Comparison of ENCODE assay signal across 8 cellular contexts in genomic region chr1:26280333-26281042, GRCh38. TPM values are rescaled to one million over a fixed set of nuclear protein-coding genes. Genes with fewer than 3 reads are reported as not detected.
DNase-seq lines count a peak whose midpoint lies in the region; ATAC-seq, FAIRE-seq and TF ChIP-seq lines count a peak whose summit lies in the region.

No MANE protein-coding gene starts in this region.

- peak overlapping the region; percentile 84; the same call in 1 of the 2 replicates for H4K8ac ChIP-seq in H1 (ENCODE audit: extremely low read depth, insufficient read depth, low read length)

- no peak overlapping the region for H3K14ac ChIP-seq in H1 (ENCODE audit: insufficient read length)

- H3K9me3 Mint-ChIP-seq in naive thymus-derived CD4-positive, alpha-beta T cell, result peaks cover 0 to 2% (median 0%) of the 10 kb centered on the region in 11 donors

- peak overlapping the region; percentile 54 for H4K5ac ChIP-seq in H1 (ENCODE audit: insufficient read length, low read depth, low read length)

- H3K27me3 ChIP-seq in SK-N-SH (ENCODE audit: insufficient read depth), result no peaks in the 10 kb centered on the region
- no peaks in the 10 kb centered on the region for H3K27me3 ChIP-seq in H1 (replicated peaks in 1 of 4; ENCODE audit: control insufficient read depth in 3 of 4, extremely low read depth in 1 of 4, insufficient read depth in 3 of 4, low read length in 3 of 4)
- H3K27me3 ChIP-seq in naive thymus-derived CD4-positive, alpha-beta T cell (ENCODE audit: control insufficient read depth in 2 of 2, insufficient read depth in 2 of 2, low read length in 2 of 2), result no peaks in the 10 kb centered on the region

- peak overlapping the region; percentile 81 for H3K9ac ChIP-seq in SK-N-SH
- peak overlapping the region in 3 of 4 experiments; percentile 50 to 54 (median 53); a peak in 5 of 7 replicates for H3K9ac ChIP-seq in H1 (replicated peaks in 1 of 4; ENCODE audit: extremely low read depth in 1 of 4, low read depth in 3 of 4, low read length in 3 of 4)

- peak overlapping the region; percentile 11 for H4K91ac ChIP-seq in H1 (replicated peaks; ENCODE audit: insufficient read length, low read length)

- ATAC-seq in naive thymus-derived CD4-positive, alpha-beta T cell, result no peak
- no peak for ATAC-seq in HG03280 (IDR thresholded peaks at IDR 0.05; ENCODE audit: unreplicated experiment)

- CTCF ChIA-PET in SK-N-SH (lab: Yijun Ruan, JAX) (interaction anchor here (1.0 to 9.5 kb wide), 17 partner anchors 9 to 176 kb away, joined by 3 to 204 read pairs (median 6); partner anchors contain the start of genes CD52, CEP85, UBXN11 and ZNF593OS), H1 (lab: Charles Lee; ENCODE audit: partially characterized antibody) (interaction anchor here (1.2 to 39.7 kb wide), 14 partner anchors 10 to 229 kb away, joined by 3 to 1530 read pairs (median 4); partner anchors contain the start of genes CATSPER4, CD52, CEP85 and UBXN11)
- CTCF ChIA-PET in naive thymus-derived CD4-positive, alpha-beta T cell (lab: Charles Lee), result interaction anchor here (0.9 to 17.9 kb wide), 8 partner anchors 8 to 84 kb away, joined by 3 to 541 read pairs (median 5); partner anchors contain the start of gene CD52

- H3K4me2 ChIP-seq in SK-N-SH (peak overlapping the region; percentile 95), H1 (ENCODE audit: insufficient read depth in 1 of 2, low read depth in 2 of 2, low read length in 2 of 2) (peak overlapping the region; percentile 60 to 88)

- H3K4ac ChIP-seq in H1 (replicated peaks; ENCODE audit: insufficient read length, low read depth, low read length), result peak overlapping the region; percentile 79

- peak overlapping the region; percentile 91 for H3K27ac ChIP-seq in 22Rv1
- peak overlapping the region; percentile 76 to 87 for H3K27ac ChIP-seq in SK-N-SH (ENCODE audit: low read depth in 2 of 2, low read length in 1 of 2)
- 0 out of 2 replicates have a peak overlapping the region, but pooled peaks have one; percentile 26 for H3K27ac ChIP-seq in H1 (ENCODE audit: low read depth, low read length)
- peak overlapping the region; percentile 86 for H3K27ac ChIP-seq in naive thymus-derived CD4-positive, alpha-beta T cell (ENCODE audit: low read depth, low read length)

- POLR2A ChIA-PET in SK-N-SH (lab: Yijun Ruan, JAX) (interaction anchor here (1.4 to 2.3 kb wide), 3 partner anchors 9 to 191 kb away, joined by 5 to 10 read pairs (median 5); partner anchors contain the start of gene HMGN2), H1 (lab: Charles Lee; ENCODE audit: partially characterized antibody) (interaction anchor here (1.1 to 4.0 kb wide), 13 partner anchors 8 to 220 kb away, joined by 3 to 27 read pairs (median 4); partner anchors contain the start of genes CATSPER4, CD52, LIN28A and PDIK1L)
- POLR2A ChIA-PET in naive thymus-derived CD4-positive, alpha-beta T cell (lab: Charles Lee), result interaction anchor here (0.5 to 26.8 kb wide), 7 partner anchors 8 to 98 kb away, joined by 3 to 1967 read pairs (median 6); partner anchors contain the start of genes CD52, CEP85 and UBXN11

- H3K23ac ChIP-seq in H1 (ENCODE audit: insufficient read length), result no peak overlapping the region

- H2AFZ ChIP-seq in SK-N-SH (ENCODE audit: low read depth), result no peak overlapping the region
- H2AFZ ChIP-seq in H1 (ENCODE audit: low read length), result no peak overlapping the region

- TF ChIP-seq CTCF in 22Rv1 (IDR thresholded peaks at IDR 0.05) (no peak), SK-N-SH (IDR thresholded peaks at IDR 0.05) (no peak), H1 (IDR thresholded peaks at IDR 0.05; ENCODE audit: control extremely low read depth in 1 of 3, insufficient read depth in 1 of 3, low read depth in 1 of 3, low read length in 3 of 3) (no peak)

- peak overlapping the region; percentile 63 for H3K18ac ChIP-seq in H1 (ENCODE audit: extremely low read depth, low read length)

- FAIRE-seq in H1 (lab: Jason Lieb, UNC), result no peak

- peak overlapping the region; percentile 83 to 99 (median 91) for H3K27ac Mint-ChIP-seq in naive thymus-derived CD4-positive, alpha-beta T cell

- H3K36me3 ChIP-seq in SK-N-SH (replicated peaks in 1 of 2; ENCODE audit: control insufficient read depth in 1 of 2, insufficient read depth in 2 of 2, low read length in 1 of 2), result peaks cover 9 to 26% of the 10 kb centered on the region in 2 experiments
- peaks cover 18 to 22% (median 21%) of the 10 kb centered on the region in 4 experiments for H3K36me3 ChIP-seq in H1 (ENCODE audit: control insufficient read depth in 2 of 4, insufficient read depth in 4 of 4, low read length in 3 of 4)
- peaks cover 0 to 26% (median 4%) of the 10 kb centered on the region in 3 experiments for H3K36me3 ChIP-seq in naive thymus-derived CD4-positive, alpha-beta T cell (ENCODE audit: control insufficient read depth in 2 of 3, insufficient read depth in 3 of 3, low read length in 3 of 3)

- H3K4me3 ChIP-seq in SK-N-SH (ENCODE audit: low read depth in 2 of 2, low read length in 1 of 2) (peak overlapping the region; percentile 85 to 95), H1 (ENCODE audit: extremely low read depth in 1 of 4, insufficient read depth in 2 of 4, low read depth in 3 of 4, low read length in 4 of 4) (peak overlapping the region; percentile 64 to 69 (median 64))
- H3K4me3 ChIP-seq in naive thymus-derived CD4-positive, alpha-beta T cell (ENCODE audit: low read length), result peak overlapping the region; percentile 58

- TF ChIP-seq POLR2A in H1 (IDR thresholded peaks at IDR 0.05; ENCODE audit: control extremely low read depth in 1 of 2, low read depth in 2 of 2, low read length in 2 of 2), result no peak

- H3F3A ChIP-seq in SK-N-SH (replicated peaks; ENCODE audit: insufficient read depth), result peaks cover 49% of the 10 kb centered on the region

- H2BK5ac ChIP-seq in H1 (ENCODE audit: low read depth, low read length), result peak overlapping the region; percentile 73; the same call in 1 of the 2 replicates

- H3K36me3 Mint-ChIP-seq in naive thymus-derived CD4-positive, alpha-beta T cell, result peaks cover 0 to 49% (median 6%) of the 10 kb centered on the region in 5 donors

- TF ChIP-seq RAD21 in SK-N-SH (IDR thresholded peaks at IDR 0.05; ENCODE audit: low read length), result no peak
- TF ChIP-seq RAD21 in H1 (IDR thresholded peaks at IDR 0.05 in 1 of 2, conservative IDR thresholded peaks at IDR 0.05 in 1 of 2; ENCODE audit: low read depth in 2 of 2, low read length in 2 of 2), result no peak

- H3K79me2 ChIP-seq in SK-N-SH (ENCODE audit: insufficient read depth) (peaks cover 54% of the 10 kb centered on the region), H1 (ENCODE audit: control insufficient read depth in 1 of 2, insufficient read depth in 2 of 2, low read length in 2 of 2) (peaks cover 0 to 5% of the 10 kb centered on the region in 2 experiments; a peak in 1 of 4 replicates)

- peak overlapping the region; percentile 74 for H3K56ac ChIP-seq in H1 (replicated peaks; ENCODE audit: insufficient read length, low read depth, low read length)

- H3K27me3 Mint-ChIP-seq in naive thymus-derived CD4-positive, alpha-beta T cell, result no peaks in the 10 kb centered on the region

- no peak overlapping the region for H2BK120ac ChIP-seq in H1 (replicated peaks; ENCODE audit: low read depth, low read length)

- H2BK20ac ChIP-seq in H1 (ENCODE audit: low read length), result no peak overlapping the region

- H4K20me1 ChIP-seq in SK-N-SH (ENCODE audit: insufficient read depth) (peaks cover 33% of the 10 kb centered on the region), H1 (replicated peaks in 1 of 2; ENCODE audit: control insufficient read depth in 1 of 2, insufficient read depth in 2 of 2, low read length in 2 of 2) (peaks cover 6 to 17% of the 10 kb centered on the region in 2 experiments)

- peaks cover 36 to 73% of the 10 kb centered on the region in 2 experiments; a peak in 3 of 4 replicates for H3K4me1 ChIP-seq in SK-N-SH (ENCODE audit: control insufficient read depth in 1 of 2, insufficient read depth in 2 of 2, low read depth in 1 of 2, low read length in 1 of 2)
- H3K4me1 ChIP-seq in H1 (replicated peaks in 1 of 4; ENCODE audit: control insufficient read depth in 3 of 4, insufficient read depth in 4 of 4, low read length in 3 of 4), result peaks cover 8 to 34% (median 22%) of the 10 kb centered on the region in 4 experiments
- peaks cover 87 to 88% of the 10 kb centered on the region in 2 donors for H3K4me1 ChIP-seq in naive thymus-derived CD4-positive, alpha-beta T cell (ENCODE audit: control insufficient read depth in 2 of 2, insufficient read depth in 2 of 2, low read length in 2 of 2)

- H2BK15ac ChIP-seq in H1 (ENCODE audit: low read length), result peak overlapping the region; percentile 88; the same call in 1 of the 2 replicates

- H3K79me1 ChIP-seq in H1 (ENCODE audit: low read depth, low read length), result no peaks in the 10 kb centered on the region

- WGBS in SK-N-SH (ENCODE audit: low lambda C conversion rate), result 26% methylated on average over 19 of the region's 20 CpGs
- WGBS in H1 (ENCODE audit: extremely low coverage in 1 of 2, insufficient coverage in 1 of 2, insufficient read length in 1 of 2, insufficient replicate concordance in 2 of 2, low coverage in 1 of 2, low lambda C conversion rate in 2 of 2, missing lambda C conversion rate in 1 of 2), 2 experiments, result 41% methylated on average over 14 of the region's 20 CpGs; no CpG with 5 or more reads in 1 of the 2 experiments

- H3K9me2 ChIP-seq in SK-N-SH, result no peaks in the 10 kb centered on the region

- H3K9me3 ChIP-seq in SK-N-SH (no peaks in the 10 kb centered on the region), H1 (ENCODE audit: insufficient read depth in 2 of 2, low read depth in 1 of 2, low read length in 1 of 2) (no peaks in the 10 kb centered on the region)
- no peaks in the 10 kb centered on the region for H3K9me3 ChIP-seq in naive thymus-derived CD4-positive, alpha-beta T cell (ENCODE audit: control insufficient read depth in 2 of 3, low read length in 3 of 3)

- peaks cover 66 to 90% (median 77%) of the 10 kb centered on the region in 7 donors for H3K4me1 Mint-ChIP-seq in naive thymus-derived CD4-positive, alpha-beta T cell

- TF ChIP-seq EP300 in SK-N-SH (IDR thresholded peaks at IDR 0.05; ENCODE audit: borderline replicate concordance in 1 of 2, low read depth in 1 of 2, low read length in 1 of 2), result no peak
- TF ChIP-seq EP300 in H1 (IDR thresholded peaks at IDR 0.05; ENCODE audit: borderline replicate concordance in 1 of 2, low read depth in 2 of 2, low read length in 2 of 2), result no peak

- intact Hi-C loops in naive thymus-derived CD4-positive, alpha-beta T cell (cut with micrococcal nuclease), result loop anchor here (1.0 to 10.0 kb wide), 4 partner anchors 98 to 414 kb away; partner anchors contain the start of genes ARID1A (in 1 of the 2) and DHDDS (in 1 of the 2)

- no peak overlapping the region; the same call in 1 of the 2 replicates for H2AK5ac ChIP-seq in H1 (ENCODE audit: low read depth, low read length)

- H3K4me3 Mint-ChIP-seq in naive thymus-derived CD4-positive, alpha-beta T cell, result peak overlapping the region; percentile 80 to 98 (median 89)

- peaks cover 9% of the 10 kb centered on the region; the same call in 1 of the 2 replicates for H3K23me2 ChIP-seq in H1 (ENCODE audit: low read depth, low read length)

- DNase-seq in GM19238 (ENCODE audit: insufficient read length, low spot score), result peak; percentile 30
- no peak for DNase-seq in SK-N-SH
- DNase-seq in H1 (ENCODE audit: low read depth in 1 of 2, low spot score in 2 of 2), result no peak
- DNase-seq in naive thymus-derived CD4-positive, alpha-beta T cell, result no peak
- DNase-seq in NCI-H2196 treated with DMSO at 0.1 percent for 48 hours (lab: John Stamatoyannopoulos, UW; ENCODE audit: unreplicated experiment), result no peak
- DNase-seq in NCI-H128 (lab: John Stamatoyannopoulos, UW; ENCODE audit: unreplicated experiment), result no peak

- no peak overlapping the region for H2BK12ac ChIP-seq in H1 (ENCODE audit: low read depth, low read length)

RNA-seq across cellular contexts. Expression of gene SH3BGRL3, which starts 0.6 kb away (rescaled TPM):
- polyA plus RNA-seq in SK-N-SH (2012; rRNA removed), result 131 and 202 TPM in 2 replicates
- polyA plus RNA-seq in SK-N-SH (2012; cell fraction: cytosol; rRNA removed), result 152 and 168 TPM in 2 replicates
- polyA plus RNA-seq in SK-N-SH (2012; cell fraction: nucleus; rRNA removed), result 42.7 and 49.7 TPM in 2 replicates
- 77.8 and 84.4 TPM in 2 replicates for total RNA-seq in H1 (2021; fragmentation: NEBNext Ultra II Directional; extraction: Animal tissue kit (Norgen Biotek cat#: 25700))
- polyA plus RNA-seq in H1 (2011; rRNA removed), result 107 and 120 TPM in 2 replicates
- polyA plus RNA-seq in H1 (2011; cell fraction: cytosol; rRNA removed), result 40.4 TPM
- polyA plus RNA-seq in H1 (2011; cell fraction: nucleus; rRNA removed), result 52.7 TPM
- 105 to 143 TPM (median 123 TPM) in 4 replicates for polyA plus RNA-seq in H1 (2012, experiment 1 of 2)
- 118 TPM for polyA plus RNA-seq in H1 (2012, experiment 2 of 2)
- 78.7 TPM for polyA plus RNA-seq in H1 (2013, experiment 1 of 2)
- 82.7 TPM for polyA plus RNA-seq in H1 (2013, experiment 2 of 2)
- polyA minus RNA-seq in H1 (2011; rRNA and poly(A)+ RNA removed), result 49.1 and 61.0 TPM in 2 replicates
- 55.9 TPM for polyA minus RNA-seq in H1 (2011; cell fraction: cytosol; rRNA and poly(A)+ RNA removed)
- polyA minus RNA-seq in H1 (2011; cell fraction: nucleus; rRNA and poly(A)+ RNA removed), result 46.7 TPM
- total RNA-seq in naive thymus-derived CD4-positive, alpha-beta T cell, result 100 to 1,000 TPM; 156 to 636 (median 224) TPM
- polyA plus RNA-seq in naive thymus-derived CD4-positive, alpha-beta T cell, result 100 to 1,000 TPM; 569 to 630 TPM

RNA-seq across cellular contexts. Expression of gene UBXN11, which starts 25.9 kb away (rescaled TPM):
- polyA plus RNA-seq in SK-N-SH (2012; rRNA removed) (30.6 and 35.3 TPM in 2 replicates), H1 (2011; rRNA removed) (10.4 and 14.8 TPM in 2 replicates)
- 5.8 and 8.5 TPM in 2 replicates for polyA plus RNA-seq in SK-N-SH (2012; cell fraction: cytosol; rRNA removed)
- polyA plus RNA-seq in SK-N-SH (2012; cell fraction: nucleus; rRNA removed), result 201 and 211 TPM in 2 replicates
- 6.1 and 6.3 TPM in 2 replicates for total RNA-seq in H1 (2021; fragmentation: NEBNext Ultra II Directional; extraction: Animal tissue kit (Norgen Biotek cat#: 25700))
- polyA plus RNA-seq in H1 (2011; cell fraction: cytosol; rRNA removed), result 15.3 TPM
- 42.2 TPM for polyA plus RNA-seq in H1 (2011; cell fraction: nucleus; rRNA removed)
- 9.8 to 12.4 TPM (median 11.7 TPM) in 4 replicates for polyA plus RNA-seq in H1 (2012, experiment 1 of 2)
- 10.1 TPM for polyA plus RNA-seq in H1 (2012, experiment 2 of 2)
- polyA plus RNA-seq in H1 (2013, experiment 1 of 2), result 6.9 TPM
- polyA plus RNA-seq in H1 (2013, experiment 2 of 2), result 6.1 TPM
- polyA minus RNA-seq in H1 (2011; rRNA and poly(A)+ RNA removed), result 7.2 and 7.3 TPM in 2 replicates
- 4.2 TPM for polyA minus RNA-seq in H1 (2011; cell fraction: cytosol; rRNA and poly(A)+ RNA removed)
- polyA minus RNA-seq in H1 (2011; cell fraction: nucleus; rRNA and poly(A)+ RNA removed), result 14.1 TPM
- 100 to 1,000 TPM in 3 of 5 experiments, 10 to 100 TPM in 2; 35.7 to 131 (median 124) TPM for total RNA-seq in naive thymus-derived CD4-positive, alpha-beta T cell
- 10 to 100 TPM; 10.5 to 13.6 TPM for polyA plus RNA-seq in naive thymus-derived CD4-positive, alpha-beta T cell

RNA-seq across cellular contexts. Expression of gene CD52, which starts 37.3 kb away (rescaled TPM):
- polyA plus RNA-seq in SK-N-SH (2012; rRNA removed) (not detected in 2 replicates), H1 (2011; rRNA removed) (2.7 and 3.1 TPM in 2 replicates)
- polyA plus RNA-seq in SK-N-SH (2012; cell fraction: cytosol; rRNA removed), result not detected in 2 replicates
- not detected in 2 replicates for polyA plus RNA-seq in SK-N-SH (2012; cell fraction: nucleus; rRNA removed)
- 2.4 TPM in 1 of 2 replicates, not detected in the other for total RNA-seq in H1 (2021; fragmentation: NEBNext Ultra II Directional; extraction: Animal tissue kit (Norgen Biotek cat#: 25700))
- polyA plus RNA-seq in H1 (2011; cell fraction: cytosol; rRNA removed), result 3.6 TPM
- polyA plus RNA-seq in H1 (2011; cell fraction: nucleus; rRNA removed), result 2.0 TPM
- polyA plus RNA-seq in H1 (2012, experiment 1 of 2), result 1.9 to 5.6 TPM (median 3.4 TPM) in 4 replicates
- polyA plus RNA-seq in H1 (2012, experiment 2 of 2), result 11.0 TPM
- 9.0 TPM for polyA plus RNA-seq in H1 (2013, experiment 1 of 2)
- 8.5 TPM for polyA plus RNA-seq in H1 (2013, experiment 2 of 2)
- polyA minus RNA-seq in H1 (2011; rRNA and poly(A)+ RNA removed), result 0.59 and 2.0 TPM in 2 replicates
- not detected for polyA minus RNA-seq in H1 (2011; cell fraction: cytosol; rRNA and poly(A)+ RNA removed)
- not detected for polyA minus RNA-seq in H1 (2011; cell fraction: nucleus; rRNA and poly(A)+ RNA removed)
- total RNA-seq in naive thymus-derived CD4-positive, alpha-beta T cell, result 1,000 to 10,000 TPM in 3 of 5 experiments, 100 to 1,000 TPM in 2; 719 to 1,390 (median 1,130) TPM
- polyA plus RNA-seq in naive thymus-derived CD4-positive, alpha-beta T cell, result 1,000 to 10,000 TPM; 7,628 to 8,133 TPM

RNA-seq across cellular contexts. Expression of gene CEP85, which starts 46.5 kb away (rescaled TPM):
- polyA plus RNA-seq in SK-N-SH (2012; rRNA removed) (12.1 and 16.6 TPM in 2 replicates), H1 (2011; rRNA removed) (37.4 and 43.7 TPM in 2 replicates)
- 6.1 and 9.2 TPM in 2 replicates for polyA plus RNA-seq in SK-N-SH (2012; cell fraction: cytosol; rRNA removed)
- polyA plus RNA-seq in SK-N-SH (2012; cell fraction: nucleus; rRNA removed), result 24.1 and 38.1 TPM in 2 replicates
- total RNA-seq in H1 (2021; fragmentation: NEBNext Ultra II Directional; extraction: Animal tissue kit (Norgen Biotek cat#: 25700)), result 35.3 and 40.4 TPM in 2 replicates
- 41.3 TPM for polyA plus RNA-seq in H1 (2011; cell fraction: cytosol; rRNA removed)
- polyA plus RNA-seq in H1 (2011; cell fraction: nucleus; rRNA removed), result 70.9 TPM
- polyA plus RNA-seq in H1 (2012, experiment 1 of 2), result 31.0 to 35.0 TPM (median 33.0 TPM) in 4 replicates
- polyA plus RNA-seq in H1 (2012, experiment 2 of 2), result 14.0 TPM
- polyA plus RNA-seq in H1 (2013, experiment 1 of 2), result 23.4 TPM
- 21.4 TPM for polyA plus RNA-seq in H1 (2013, experiment 2 of 2)
- 44.5 and 47.3 TPM in 2 replicates for polyA minus RNA-seq in H1 (2011; rRNA and poly(A)+ RNA removed)
- 22.5 TPM for polyA minus RNA-seq in H1 (2011; cell fraction: cytosol; rRNA and poly(A)+ RNA removed)
- polyA minus RNA-seq in H1 (2011; cell fraction: nucleus; rRNA and poly(A)+ RNA removed), result 34.8 TPM
- 10 to 100 TPM; 12.1 to 34.8 (median 20.7) TPM for total RNA-seq in naive thymus-derived CD4-positive, alpha-beta T cell
- 10 to 100 TPM in 1 of 2 donors, 1 to 10 TPM in 1; 5.4 to 12.1 TPM for polyA plus RNA-seq in naive thymus-derived CD4-positive, alpha-beta T cell

Comparison
In these comparisons a context has a peak if more than half of its experiments do, and no peak if none do; other contexts are left out.
1. H3K27ac ChIP-seq: peak in every context shown above with its lines; median percentile 91 in 22Rv1; 86 in naive thymus-derived CD4-positive, alpha-beta T cell; 82 in SK-N-SH; 26 in H1.
2. RNA of gene CD52, which starts 37.3 kb away (polyA plus RNA-seq): 7,628 to 8,133 TPM in naive thymus-derived CD4-positive, alpha-beta T cell; 1.9 to 11.0 TPM in H1 and not detected in SK-N-SH; every median in the first group is over 100 times any median in the second.
3. Peak in every context shown above with its lines, with median percentiles within 50 percentile points of each other: H3K4me3 ChIP-seq.